In genomic region chr3:55157736-55158135, GRCh38 we compare ENCODE assay signal across 28 cellular contexts.
A peak's percentile ranks its signal among the peaks of the same experiment; 100 is the strongest.
DNase-seq lines count a peak whose midpoint lies in the region; ATAC-seq lines count a peak whose summit lies in the region.
"Had no signal": no experiment of that assay in that cellular context is flagged by ENCODE, and none has a peak within 500 bp of the region (broad histone marks: within the 10 kb centered on the region; RNA-seq: fewer than 3 reads in every experiment).

No MANE protein-coding gene starts in this region.

- intact Hi-C loops in left colon (cut with DNase I, micrococcal nuclease) = no loop called here

- no peaks in the 10 kb centered on the region for H3K9me2 ChIP-seq in GM23248 (ENCODE audit: insufficient read depth)

- no peak overlapping the region for H3K4me2 ChIP-seq in GM23248 (ENCODE audit: unreplicated experiment)
- H3K4me2 ChIP-seq: KMS-11 had no signal

- no peaks in the 10 kb centered on the region for H4K20me1 ChIP-seq in GM23248 (ENCODE audit: insufficient read depth)

- in situ Hi-C loops in GM23248 (cut with MboI) = no loop called here

- peak; percentile 57 for DNase-seq in GM23248
- DNase-seq in SW480 (ENCODE audit: low spot score) = peak; percentile 14
- peak; percentile 67 for DNase-seq in glomerular visceral epithelial cell (ENCODE audit: extremely low spot score)
- DNase-seq in left colon = no peak
- no peak for DNase-seq in RKO (ENCODE audit: low spot score)
- DNase-seq in NCI-H69 (lab: John Stamatoyannopoulos, UW) = no peak
- DNase-seq: activated CD8-positive, alpha-beta T cell treated with anti-CD3 and anti-CD28 coated beads for 36 hours; activated naive CD4-positive, alpha-beta T cell treated with anti-CD3 and anti-CD28 coated beads, Interleukin-2, amount 50 U/mL, for 16 hours; amniotic stem cell; Calu3; DMS79; effector CD4-positive, alpha-beta T cell; islet precursor cell; lower lobe of right lung; natural killer cell; NCI-H1436; NCI-H2081; NCI-H526; nucleus accumbens; SIG-M5 had no signal

- H2AFZ ChIP-seq in GM23248 = no peak overlapping the region

- H3K27ac ChIP-seq in GM23248 = no peak overlapping the region
- H3K27ac ChIP-seq: cardiac muscle cell, epithelial cell of prostate, KMS-11, lower lobe of right lung, prostate gland had no signal

- H3K36me3 ChIP-seq in GM23248 (ENCODE audit: low read depth) = no peaks in the 10 kb centered on the region
- H3K36me3 ChIP-seq: cardiac muscle cell, lower lobe of right lung, prostate gland had no signal

- no peaks in the 10 kb centered on the region for H3K27me3 ChIP-seq in GM23248 (replicated peaks; ENCODE audit: insufficient read depth)

- H3K9me3 ChIP-seq in GM23248 (ENCODE audit: low read depth) = no peaks in the 10 kb centered on the region
- H3K9me3 ChIP-seq: lower lobe of right lung, prostate gland had no signal

- ATAC-seq in left colon (no peak), HG03439 (IDR thresholded peaks at IDR 0.05; ENCODE audit: unreplicated experiment) (no peak)
- ATAC-seq: activated CD8-positive, alpha-beta T cell treated with anti-CD3 and anti-CD28 coated beads for 36 hours; activated T-helper 17 cell treated with anti-CD3 and anti-CD28 coated beads, Interleukin-2, amount 50 U/mL, for 72 hours; lower lobe of right lung; natural killer cell; Panc1; stimulated activated effector memory CD8-positive, alpha-beta T cell treated with anti-CD3 and anti-CD28 coated beads, Interleukin-12 subunit alpha, Interleukin-12 subunit beta, amount 100 ng/mL, for 72 hours had no signal

- no peak overlapping the region for H3K4me3 ChIP-seq in GM23248
- H3K4me3 ChIP-seq: cardiac muscle cell, lower lobe of right lung, prostate gland had no signal

- WGBS in GM23248 (ENCODE audit: low coverage in 1 of 2, low lambda C conversion rate in 2 of 2, missing lambda C conversion rate in 2 of 2), 2 experiments = 3 to 23% methylated on average over 1 of the region's 1 CpG

- peaks cover 51% of the 10 kb centered on the region for H3K4me1 ChIP-seq in GM23248 (ENCODE audit: insufficient read depth)
- H3K4me1 ChIP-seq: lower lobe of right lung, prostate gland had no signal

- no peaks in the 10 kb centered on the region for H3K79me2 ChIP-seq in GM23248 (ENCODE audit: insufficient read depth)

- peaks cover 37% of the 10 kb centered on the region for H3F3A ChIP-seq in GM23248 (ENCODE audit: insufficient read depth)

- H3K9ac ChIP-seq in GM23248 = no peak overlapping the region
- H3K9ac ChIP-seq: KMS-11 had no signal

Comparison
In these comparisons a context has a peak if more than half of its experiments do, and no peak if none do; other contexts are left out.
1. DNase-seq: peak in GM23248 (single experiment), SW480 (single experiment) and glomerular visceral epithelial cell (single experiment); none in left colon (0 of 2), RKO (single experiment) and NCI-H69 (single experiment).